18 cellular contexts compared by ENCODE assay signal in the genomic region with DNA sequence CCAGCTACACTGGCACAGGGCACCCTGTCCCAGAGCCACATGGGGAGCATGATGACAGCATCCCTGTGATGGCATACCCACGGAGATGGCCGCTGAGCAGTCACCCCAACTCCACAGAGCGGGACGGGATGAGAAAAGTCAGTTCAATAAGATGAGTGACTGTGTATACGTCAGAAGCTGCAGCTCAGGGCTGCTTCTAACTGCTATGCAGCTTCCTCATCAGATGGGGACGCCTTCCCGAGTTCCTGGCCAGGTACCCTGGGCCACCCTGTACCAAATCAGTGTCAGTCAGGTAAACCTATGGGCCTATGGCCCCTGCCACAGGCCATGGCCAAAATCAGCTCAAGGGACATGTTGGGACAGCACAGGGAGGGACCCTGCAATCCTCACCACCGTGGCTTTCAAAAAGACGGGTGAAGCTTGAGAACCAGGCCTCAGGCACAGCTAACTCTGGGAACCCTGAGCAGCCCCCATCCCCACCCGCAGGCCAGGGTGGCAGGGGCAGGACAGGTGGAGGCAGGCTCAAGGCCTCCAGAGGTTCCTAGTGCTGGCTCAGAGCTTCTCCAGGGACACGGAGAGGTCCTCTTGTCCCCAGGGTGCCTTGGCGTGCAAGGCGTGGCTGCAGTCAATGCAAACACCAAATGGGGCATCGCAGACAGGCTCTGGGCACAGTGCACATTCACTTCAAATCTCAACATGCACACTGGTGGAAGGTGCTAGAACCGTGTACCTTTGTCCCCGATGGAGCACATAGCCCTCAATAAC.
"Had no signal": no experiment of that assay in that cellular context is flagged by ENCODE, and none has a peak within 500 bp of the region (broad histone marks: within the 10 kb centered on the region; RNA-seq: fewer than 3 reads in every experiment).

No MANE protein-coding gene starts in this region.

- DNase-seq: colonic mucosa; cortex of kidney; effector CD8-positive, alpha-beta T cell; effector memory CD8-positive, alpha-beta T cell; endodermal cell; erythroblast; foreskin keratinocyte; hypothalamus; immature natural killer cell; islet precursor cell; kidney glomerular epithelial cell; left colon; left ventricle myocardium inferior; mammary epithelial cell; mesendoderm; midbrain had no signal

- H3K27ac Mint-ChIP-seq: dendritic cell treated with granulocyte-macrophage colony-stimulating factor and Interleukin-4, amounts not matched to agents 40 ng/mL and 50 ng/mL, for 4 days; effector memory CD8-positive, alpha-beta T cell; endodermal cell; immature natural killer cell; memory B cell had no signal

- H3K36me3 Mint-ChIP-seq: memory B cell had no signal

- H3K4me1 Mint-ChIP-seq: endodermal cell, immature natural killer cell, memory B cell had no signal

- H3K9me3 Mint-ChIP-seq: memory B cell had no signal

- H3K27me3 Mint-ChIP-seq: dendritic cell treated with granulocyte-macrophage colony-stimulating factor and Interleukin-4, amounts not matched to agents 40 ng/mL and 50 ng/mL, for 4 days; effector memory CD8-positive, alpha-beta T cell; memory B cell had no signal

- H3K4me3 Mint-ChIP-seq: dendritic cell treated with granulocyte-macrophage colony-stimulating factor and Interleukin-4, amounts not matched to agents 40 ng/mL and 50 ng/mL, for 4 days; effector memory CD8-positive, alpha-beta T cell; endodermal cell; immature natural killer cell; memory B cell had no signal
